23 cellular contexts compared by ENCODE assay signal in the genomic region with DNA sequence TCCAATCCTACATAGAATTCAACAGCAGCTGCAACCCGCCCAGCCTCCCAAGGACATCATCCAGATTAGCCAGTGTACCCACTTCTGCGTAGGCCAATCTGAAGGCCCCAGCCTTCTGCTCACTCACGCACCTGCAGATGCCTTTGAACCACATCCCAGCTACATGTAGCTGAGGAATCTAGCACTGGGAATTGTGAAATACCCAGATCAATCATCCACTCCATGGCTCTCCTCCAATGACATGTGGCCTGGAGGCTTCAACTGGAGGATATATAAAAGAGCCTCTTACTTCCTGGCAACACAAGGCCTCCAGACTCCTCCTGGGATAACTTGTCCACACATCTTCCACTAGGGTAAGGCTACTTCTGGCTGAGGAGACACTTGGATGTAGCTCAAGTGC. TPM values are rescaled to one million over a fixed set of nuclear protein-coding genes. Genes with fewer than 3 reads are reported as not detected.
DNase-seq lines count a peak whose midpoint lies in the region; ATAC-seq, FAIRE-seq and TF ChIP-seq lines count a peak whose summit lies in the region.
"Had no signal": no experiment of that assay in that cellular context is flagged by ENCODE, and none has a peak within 500 bp of the region (broad histone marks: within the 10 kb centered on the region; RNA-seq: fewer than 3 reads in every experiment).

A gene with protein sequence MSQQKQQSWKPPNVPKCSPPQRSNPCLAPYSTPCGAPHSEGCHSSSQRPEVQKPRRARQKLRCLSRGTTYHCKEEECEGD (plus strand): TSS at position 301 of the 400 bp plus-strand sequence. CDS start 665 bp downstream, outside the sequence.

- FAIRE-seq in bronchial epithelial cell (lab: Jason Lieb, UNC), result peak; percentile 89
- FAIRE-seq: D721Med, GM12878, GM19239 had no signal

- H3K4me3 ChIP-seq in bronchial epithelial cell (ENCODE audit: low read depth, low read length), result no peak within 1 kb of the TSS
- H3K4me3 ChIP-seq: GM12878, GM23338 had no signal

- H3K36me3 Mint-ChIP-seq in neural crest cell (ENCODE audit: low read depth), result peaks cover 3% of the 10 kb centered on the region
- H3K36me3 Mint-ChIP-seq: CD4-positive, CD25-positive, alpha-beta regulatory T cell; CD8-positive, alpha-beta T cell had no signal

- H3K4me3 Mint-ChIP-seq in neural crest cell, result no peak within 1 kb of the TSS
- H3K4me3 Mint-ChIP-seq: CD4-positive, CD25-positive, alpha-beta regulatory T cell; CD8-positive, alpha-beta T cell; GM23338; H9; HFFc6 had no signal

- H3K4me1 ChIP-seq in foreskin keratinocyte, result no peaks in the 10 kb centered on the region

- no peaks in the 10 kb centered on the region for H3K36me3 ChIP-seq in bronchial epithelial cell (ENCODE audit: control insufficient read depth, insufficient read depth, low read length)

- H3K9me3 Mint-ChIP-seq in neural crest cell, result peaks cover 25% of the 10 kb centered on the region
- H3K9me3 Mint-ChIP-seq: CD8-positive, alpha-beta T cell; GM23338 had no signal

- no peaks in the 10 kb centered on the region for H3K27me3 Mint-ChIP-seq in neural crest cell (ENCODE audit: low read depth)

- no peaks in the 10 kb centered on the region for H3K4me1 Mint-ChIP-seq in neural crest cell
- H3K4me1 Mint-ChIP-seq: CD4-positive, CD25-positive, alpha-beta regulatory T cell; GM23338; H9 had no signal

- no peak for TF ChIP-seq CTCF in bronchial epithelial cell (IDR thresholded peaks at IDR 0.05; ENCODE audit: insufficient read depth, low read length, severe bottlenecking)
- TF ChIP-seq CTCF in foreskin keratinocyte (conservative IDR thresholded peaks at IDR 0.05), result no peak
- TF ChIP-seq CTCF in neural crest cell (conservative IDR thresholded peaks at IDR 0.05), result no peak

- no peak within 1 kb of the TSS for H3K27ac ChIP-seq in foreskin keratinocyte
- H3K27ac ChIP-seq: C4-2B had no signal

- H3K27me3 ChIP-seq in bronchial epithelial cell (ENCODE audit: control insufficient read depth, insufficient read depth, low read length) (peaks cover 2% of the 10 kb centered on the region), foreskin keratinocyte (no peaks in the 10 kb centered on the region)

- DNase-seq in bronchial epithelial cell (ENCODE audit: low read depth) (peak; percentile 20), foreskin keratinocyte (peak; percentile 14 to 42), neural crest cell (ENCODE audit: low read depth, low spot score) (no peak), putamen (ENCODE audit: low spot score) (no peak), COLO829 (ENCODE audit: low spot score) (no peak)
- DNase-seq: CD4-positive, CD25-positive, alpha-beta regulatory T cell; CD8-positive, alpha-beta T cell; DMS 273 treated with DMSO at 0.1 percent for 48 hours; DMS79; EL; GDM1; H9; HFFc6 had no signal

- ATAC-seq in foreskin keratinocyte, result no peak
- ATAC-seq in HG03571 (IDR thresholded peaks at IDR 0.05; ENCODE audit: unreplicated experiment), result no peak
- ATAC-seq: CD8-positive, alpha-beta T cell; GM12878; GM23338 had no signal

- H3K27ac Mint-ChIP-seq in neural crest cell (ENCODE audit: unreplicated experiment), result peak within 1 kb of the TSS; percentile 31
- H3K27ac Mint-ChIP-seq: CD4-positive, CD25-positive, alpha-beta regulatory T cell; CD8-positive, alpha-beta T cell; GM23338; H9; HFFc6 had no signal

RNA-seq across cellular contexts. Expression of the gene that starts here (rescaled TPM):
- total RNA-seq in bronchial epithelial cell (not detected in 2 replicates), foreskin keratinocyte (0.18 TPM in 1 of 2 replicates, not detected in the other), neural crest cell (not detected in 2 replicates)
- 0.23 and 0.39 TPM in 2 replicates for polyA plus RNA-seq in foreskin keratinocyte
- total RNA-seq: A172; A673; CD4-positive, CD25-positive, alpha-beta regulatory T cell; CD8-positive, alpha-beta T cell; GM23338; H4; H9; HFFc6 had no signal
- polyA plus RNA-seq: BJ; CD4-positive, CD25-positive, alpha-beta regulatory T cell; GM12878; GM23338 had no signal

Comparison
In these comparisons a context has a peak if more than half of its experiments do, and no peak if none do; other contexts are left out.
1. Peak in DNase-seq in bronchial epithelial cell; RNA of the gene not detected or under 1 TPM.
2. Peak in DNase-seq in foreskin keratinocyte; RNA of the gene not detected or under 1 TPM.